9 cellular contexts compared by ENCODE assay signal in the genomic region with DNA sequence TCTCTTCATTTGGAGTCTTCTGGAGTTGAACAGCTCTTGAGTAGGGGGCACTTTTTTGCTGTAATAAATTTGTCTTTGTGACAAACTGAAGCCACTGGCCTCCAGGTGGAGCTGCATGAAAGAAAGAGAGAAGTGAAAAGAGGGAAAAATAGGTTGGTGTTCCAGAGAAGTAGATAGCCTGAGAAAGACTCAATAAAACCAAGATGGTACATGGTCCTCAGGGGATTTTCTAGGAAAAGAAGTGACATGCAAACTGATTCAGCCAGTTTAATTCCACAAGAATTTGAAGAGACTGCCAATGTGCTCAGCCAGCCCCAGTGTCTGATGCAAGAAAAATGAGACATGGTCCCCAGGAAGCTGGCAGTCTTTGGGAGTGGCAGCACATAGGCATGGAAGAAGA.
A peak's percentile ranks its signal among the peaks of the same experiment; 100 is the strongest.
DNase-seq lines count a peak whose midpoint lies in the region; ATAC-seq and TF ChIP-seq lines count a peak whose summit lies in the region.
"Had no signal": no experiment of that assay in that cellular context is flagged by ENCODE, and none has a peak within 500 bp of the region (broad histone marks: within the 10 kb centered on the region; RNA-seq: fewer than 3 reads in every experiment).

No MANE protein-coding gene starts in this region.

- no peak overlapping the region for H3K4me2 ChIP-seq in smooth muscle cell

- no peak overlapping the region for H3K4me3 Mint-ChIP-seq in CD14-positive monocyte
- H3K4me3 Mint-ChIP-seq: stimulated activated naive CD8-positive, alpha-beta T cell treated with anti-CD3 and anti-CD28 coated beads, Interleukin-15, Interleukin-2, amounts not matched to agents 100 ng/mL and 50 ng/mL, for 24 hours had no signal

- H3K9me3 Mint-ChIP-seq in CD14-positive monocyte, result peaks cover 3 to 5% (median 5%) of the 10 kb centered on the region in 7 donors

- peaks cover 4% of the 10 kb centered on the region for H3K4me1 Mint-ChIP-seq in CD14-positive monocyte

- H3K9me3 ChIP-seq in smooth muscle cell (replicated peaks; ENCODE audit: low read depth), result peaks cover 1% of the 10 kb centered on the region

- no peaks in the 10 kb centered on the region for H3K27me3 ChIP-seq in smooth muscle cell (ENCODE audit: low read depth)

- peaks cover 0 to 2% (median 0%) of the 10 kb centered on the region in 3 donors for H3K27me3 Mint-ChIP-seq in CD14-positive monocyte (ENCODE audit: low read depth in 3 of 3)
- H3K27me3 Mint-ChIP-seq: stimulated activated naive CD8-positive, alpha-beta T cell treated with anti-CD3 and anti-CD28 coated beads, Interleukin-15, Interleukin-2, amounts not matched to agents 100 ng/mL and 50 ng/mL, for 24 hours had no signal

- peak; percentile 47 for TF ChIP-seq CTCF in CD14-positive monocyte (IDR thresholded peaks at IDR 0.05)
- TF ChIP-seq CTCF in smooth muscle cell (IDR thresholded peaks at IDR 0.05; ENCODE audit: borderline replicate concordance, insufficient read depth, poor library complexity, severe bottlenecking), result peak; percentile 47

- intact Hi-C loops in CD14-positive monocyte (cut with micrococcal nuclease), result loop anchor here in 1 of 2 donors (10.0 kb wide), 1 partner anchor 97 kb away; no protein-coding TSS in a partner anchor

- no peak for DNase-seq in CD14-positive monocyte (ENCODE audit: low spot score)
- DNase-seq in HCEC 1CT, result peak; percentile 24
- peak; percentile 13 for DNase-seq in SW480 (ENCODE audit: low spot score)
- peak; percentile 42 for DNase-seq in glomerular visceral epithelial cell (ENCODE audit: extremely low spot score)
- DNase-seq in smooth muscle cell (lab: John Stamatoyannopoulos, UW; ENCODE audit: unreplicated experiment), result no peak
- no peak for DNase-seq in NCI-H345 treated with DMSO at 0.1 percent for 48 hours (lab: John Stamatoyannopoulos, UW; ENCODE audit: unreplicated experiment)
- no peak for DNase-seq in T-helper 1 cell

- H3K27ac ChIP-seq in smooth muscle cell (ENCODE audit: low read depth), result no peak overlapping the region

- no peak for ATAC-seq in activated CD4-positive, CD25-positive, alpha-beta regulatory T cell treated with anti-CD3 and anti-CD28 coated beads, Interleukin-2, amount 50 U/mL, for 24 hours

- no peak overlapping the region for H3K4me3 ChIP-seq in smooth muscle cell

- H3K79me2 ChIP-seq in smooth muscle cell (ENCODE audit: low read depth), result no peaks in the 10 kb centered on the region

- no peak overlapping the region for H3K9ac ChIP-seq in smooth muscle cell (ENCODE audit: low read depth)

- H3K36me3 Mint-ChIP-seq in CD14-positive monocyte, result peaks cover 0 to 2% of the 10 kb centered on the region in 2 donors

- H3K4me1 ChIP-seq in smooth muscle cell (ENCODE audit: low read depth), result no peaks in the 10 kb centered on the region

- H2AFZ ChIP-seq in smooth muscle cell (ENCODE audit: low read depth), result no peak overlapping the region

- H3K27ac Mint-ChIP-seq in CD14-positive monocyte, result no peak overlapping the region
- H3K27ac Mint-ChIP-seq: stimulated activated naive CD8-positive, alpha-beta T cell treated with anti-CD3 and anti-CD28 coated beads, Interleukin-15, Interleukin-2, amounts not matched to agents 100 ng/mL and 50 ng/mL, for 24 hours had no signal

- no peaks in the 10 kb centered on the region for H3F3A ChIP-seq in smooth muscle cell (ENCODE audit: low read depth)

- no peaks in the 10 kb centered on the region for H3K36me3 ChIP-seq in smooth muscle cell (ENCODE audit: low read depth)

- H4K20me1 ChIP-seq in smooth muscle cell (ENCODE audit: low read depth), result no peaks in the 10 kb centered on the region

Comparison
In these comparisons a context has a peak if more than half of its experiments do, and no peak if none do; other contexts are left out.
1. DNase-seq: peak in HCEC 1CT (single experiment), SW480 (single experiment) and glomerular visceral epithelial cell (single experiment); none in CD14-positive monocyte (single experiment), smooth muscle cell (single experiment), NCI-H345 treated with DMSO at 0.1 percent for 48 hours (single experiment) and T-helper 1 cell (0 of 5).